Comparison of ENCODE assay signal across 1 cellular context in the genomic region with DNA sequence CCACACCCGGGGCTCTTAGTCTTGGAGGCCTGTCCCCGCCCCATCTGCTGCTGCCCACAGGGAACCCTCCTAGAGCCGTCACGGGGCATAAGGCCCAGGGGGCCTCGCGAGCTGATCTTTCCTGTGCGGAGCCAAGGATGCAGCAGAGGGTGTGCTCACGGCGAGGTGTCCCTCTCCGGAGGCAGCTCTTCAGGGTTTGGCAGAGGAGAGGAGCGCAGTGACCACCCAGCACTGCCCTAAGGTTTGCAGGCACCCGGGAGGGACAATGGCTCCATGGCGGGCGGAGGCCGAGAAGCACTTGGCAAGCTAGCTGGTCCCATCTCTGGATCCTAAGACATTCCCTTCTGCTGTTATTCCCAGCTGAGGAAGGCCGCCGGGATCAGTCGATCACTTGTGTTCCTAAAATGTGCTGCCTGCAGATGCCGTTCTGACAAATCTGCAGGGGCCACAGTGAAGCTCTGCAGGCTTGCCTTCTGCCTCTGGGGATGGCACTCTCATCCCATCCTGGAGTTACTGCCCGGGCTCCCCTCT.
TF ChIP-seq lines count a peak whose summit lies in the region.

No MANE protein-coding gene starts in this region.

TF ChIP-seq in HepG2, 621 proteins besides CTCF, POLR2A, EP300 and RAD21 (continued from another document):
- TF ChIP-seq MNT (IDR thresholded peaks at IDR 0.05) (no peak), MATR3 (CRISPR knock-in tag; IDR thresholded peaks at IDR 0.05) (no peak), ARNT (IDR thresholded peaks at IDR 0.05) (no peak), CREB1 (IDR thresholded peaks at IDR 0.05) (no peak), CREB1 (CRISPR knock-in tag; IDR thresholded peaks at IDR 0.05) (no peak), GABPA (IDR thresholded peaks at IDR 0.05; ENCODE audit: low read depth, low read length) (no peak), GABPA (CRISPR knock-in tag; IDR thresholded peaks at IDR 0.05; ENCODE audit: low read depth) (no peak), FOXK2 (IDR thresholded peaks at IDR 0.05) (no peak), FOXK1 (CRISPR knock-in tag; IDR thresholded peaks at IDR 0.05; ENCODE audit: borderline replicate concordance, low read depth) (no peak), GZF1 (CRISPR knock-in tag; IDR thresholded peaks at IDR 0.05) (no peak), ZNF75D (CRISPR knock-in tag; IDR thresholded peaks at IDR 0.05; ENCODE audit: borderline replicate concordance) (no peak), SOX5 (CRISPR knock-in tag; IDR thresholded peaks at IDR 0.05; ENCODE audit: borderline replicate concordance) (no peak), ZNF777 (CRISPR knock-in tag; IDR thresholded peaks at IDR 0.05) (no peak), ZNF549 (CRISPR knock-in tag; IDR thresholded peaks at IDR 0.05) (no peak)
- TF ChIP-seq, protein P1, sequence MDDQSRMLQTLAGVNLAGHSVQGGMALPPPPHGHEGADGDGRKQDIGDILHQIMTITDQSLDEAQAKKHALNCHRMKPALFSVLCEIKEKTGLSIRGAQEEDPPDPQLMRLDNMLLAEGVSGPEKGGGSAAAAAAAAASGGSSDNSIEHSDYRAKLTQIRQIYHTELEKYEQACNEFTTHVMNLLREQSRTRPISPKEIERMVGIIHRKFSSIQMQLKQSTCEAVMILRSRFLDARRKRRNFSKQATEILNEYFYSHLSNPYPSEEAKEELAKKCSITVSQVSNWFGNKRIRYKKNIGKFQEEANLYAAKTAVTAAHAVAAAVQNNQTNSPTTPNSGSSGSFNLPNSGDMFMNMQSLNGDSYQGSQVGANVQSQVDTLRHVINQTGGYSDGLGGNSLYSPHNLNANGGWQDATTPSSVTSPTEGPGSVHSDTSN (CRISPR knock-in tag; IDR thresholded peaks at IDR 0.05; ENCODE audit: borderline replicate concordance): no peak
TF ChIP-seq in HepG2: peak in this region for 0.
